Comparison of ENCODE assay signal across 2 cellular contexts in the genomic region with DNA sequence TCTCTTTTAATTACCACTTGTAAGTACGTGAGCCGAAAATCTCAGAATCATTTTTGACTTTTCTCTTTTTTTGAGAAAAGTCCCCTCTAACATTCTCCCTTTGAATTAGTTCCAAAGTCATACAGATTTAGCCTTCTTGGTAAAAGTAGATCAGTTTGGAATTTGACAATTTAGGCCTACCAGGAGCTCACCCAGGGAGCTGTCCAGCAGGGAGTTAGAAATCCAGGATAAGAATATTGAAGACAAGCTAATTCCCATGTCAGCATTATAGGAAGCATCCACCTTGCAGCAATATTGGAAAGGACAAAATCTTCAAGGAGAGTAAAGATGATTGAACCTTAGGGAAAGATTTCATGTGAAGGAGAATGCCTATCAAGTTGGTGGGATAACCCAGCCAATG.
TF ChIP-seq lines count a peak whose summit lies in the region.

No MANE protein-coding gene starts in this region.

TF ChIP-seq in SK-N-SH, 30 proteins besides CTCF, POLR2A, EP300 and RAD21 (continued from another document):
- TF ChIP-seq, protein P1, sequence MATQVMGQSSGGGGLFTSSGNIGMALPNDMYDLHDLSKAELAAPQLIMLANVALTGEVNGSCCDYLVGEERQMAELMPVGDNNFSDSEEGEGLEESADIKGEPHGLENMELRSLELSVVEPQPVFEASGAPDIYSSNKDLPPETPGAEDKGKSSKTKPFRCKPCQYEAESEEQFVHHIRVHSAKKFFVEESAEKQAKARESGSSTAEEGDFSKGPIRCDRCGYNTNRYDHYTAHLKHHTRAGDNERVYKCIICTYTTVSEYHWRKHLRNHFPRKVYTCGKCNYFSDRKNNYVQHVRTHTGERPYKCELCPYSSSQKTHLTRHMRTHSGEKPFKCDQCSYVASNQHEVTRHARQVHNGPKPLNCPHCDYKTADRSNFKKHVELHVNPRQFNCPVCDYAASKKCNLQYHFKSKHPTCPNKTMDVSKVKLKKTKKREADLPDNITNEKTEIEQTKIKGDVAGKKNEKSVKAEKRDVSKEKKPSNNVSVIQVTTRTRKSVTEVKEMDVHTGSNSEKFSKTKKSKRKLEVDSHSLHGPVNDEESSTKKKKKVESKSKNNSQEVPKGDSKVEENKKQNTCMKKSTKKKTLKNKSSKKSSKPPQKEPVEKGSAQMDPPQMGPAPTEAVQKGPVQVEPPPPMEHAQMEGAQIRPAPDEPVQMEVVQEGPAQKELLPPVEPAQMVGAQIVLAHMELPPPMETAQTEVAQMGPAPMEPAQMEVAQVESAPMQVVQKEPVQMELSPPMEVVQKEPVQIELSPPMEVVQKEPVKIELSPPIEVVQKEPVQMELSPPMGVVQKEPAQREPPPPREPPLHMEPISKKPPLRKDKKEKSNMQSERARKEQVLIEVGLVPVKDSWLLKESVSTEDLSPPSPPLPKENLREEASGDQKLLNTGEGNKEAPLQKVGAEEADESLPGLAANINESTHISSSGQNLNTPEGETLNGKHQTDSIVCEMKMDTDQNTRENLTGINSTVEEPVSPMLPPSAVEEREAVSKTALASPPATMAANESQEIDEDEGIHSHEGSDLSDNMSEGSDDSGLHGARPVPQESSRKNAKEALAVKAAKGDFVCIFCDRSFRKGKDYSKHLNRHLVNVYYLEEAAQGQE (IDR thresholded peaks at IDR 0.05; ENCODE audit: low read depth, low read length): peak; percentile 41; the same call in 1 of the 2 replicates

TF ChIP-seq in SK-N-SH treated with all-trans-retinoic acid at 6 μM for 48 hours, 23 proteins besides CTCF, POLR2A, EP300 and RAD21 (continued from another document):
- TF ChIP-seq ZNF70 (CRISPR knock-in tag; IDR thresholded peaks at IDR 0.05): no peak
- TF ChIP-seq, protein P2, sequence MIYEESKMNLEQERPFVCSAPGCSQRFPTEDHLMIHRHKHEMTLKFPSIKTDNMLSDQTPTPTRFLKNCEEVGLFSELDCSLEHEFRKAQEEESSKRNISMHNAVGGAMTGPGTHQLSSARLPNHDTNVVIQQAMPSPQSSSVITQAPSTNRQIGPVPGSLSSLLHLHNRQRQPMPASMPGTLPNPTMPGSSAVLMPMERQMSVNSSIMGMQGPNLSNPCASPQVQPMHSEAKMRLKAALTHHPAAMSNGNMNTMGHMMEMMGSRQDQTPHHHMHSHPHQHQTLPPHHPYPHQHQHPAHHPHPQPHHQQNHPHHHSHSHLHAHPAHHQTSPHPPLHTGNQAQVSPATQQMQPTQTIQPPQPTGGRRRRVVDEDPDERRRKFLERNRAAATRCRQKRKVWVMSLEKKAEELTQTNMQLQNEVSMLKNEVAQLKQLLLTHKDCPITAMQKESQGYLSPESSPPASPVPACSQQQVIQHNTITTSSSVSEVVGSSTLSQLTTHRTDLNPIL (CRISPR knock-in tag; IDR thresholded peaks at IDR 0.05; ENCODE audit: low read depth): no peak
- TF ChIP-seq, protein P3, sequence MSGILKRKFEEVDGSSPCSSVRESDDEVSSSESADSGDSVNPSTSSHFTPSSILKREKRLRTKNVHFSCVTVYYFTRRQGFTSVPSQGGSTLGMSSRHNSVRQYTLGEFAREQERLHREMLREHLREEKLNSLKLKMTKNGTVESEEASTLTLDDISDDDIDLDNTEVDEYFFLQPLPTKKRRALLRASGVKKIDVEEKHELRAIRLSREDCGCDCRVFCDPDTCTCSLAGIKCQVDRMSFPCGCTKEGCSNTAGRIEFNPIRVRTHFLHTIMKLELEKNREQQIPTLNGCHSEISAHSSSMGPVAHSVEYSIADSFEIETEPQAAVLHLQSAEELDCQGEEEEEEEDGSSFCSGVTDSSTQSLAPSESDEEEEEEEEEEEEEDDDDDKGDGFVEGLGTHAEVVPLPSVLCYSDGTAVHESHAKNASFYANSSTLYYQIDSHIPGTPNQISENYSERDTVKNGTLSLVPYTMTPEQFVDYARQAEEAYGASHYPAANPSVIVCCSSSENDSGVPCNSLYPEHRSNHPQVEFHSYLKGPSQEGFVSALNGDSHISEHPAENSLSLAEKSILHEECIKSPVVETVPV (CRISPR knock-in tag; IDR thresholded peaks at IDR 0.05): no peak
- no peak for TF ChIP-seq PPARA (CRISPR knock-in tag; IDR thresholded peaks at IDR 0.05; ENCODE audit: borderline replicate concordance)
